ENCODE assay signal across 8 cellular contexts in genomic region chr9:37994639-37995347, GRCh38.
DNase-seq lines count a peak whose midpoint lies in the region; ATAC-seq and TF ChIP-seq lines count a peak whose summit lies in the region.

No MANE protein-coding gene starts in this region.

- POLR2A ChIA-PET in PC-9 (lab: Charles Lee; ENCODE audit: unreplicated experiment) = no interaction called here

- TF ChIP-seq POLR2A in uterus (IDR thresholded peaks at IDR 0.05) = no peak

- H3K27ac ChIP-seq in uterus = peak overlapping the region; percentile 32 to 49
- no peak overlapping the region for H3K27ac ChIP-seq in PC-9

- H4K20me1 ChIP-seq in PC-9 (ENCODE audit: insufficient read depth) = peaks cover 22% of the 10 kb centered on the region

- BruUV-seq in PC-9 (replicated peaks; lab: Mats Ljungman, UMichigan) = no TSS peak

- intact Hi-C loops in uterus (cut with DNase I; ENCODE audit: low total_unique reads) = no loop called here
- intact Hi-C loops in PC-9 (cut with micrococcal nuclease; ENCODE audit: unreplicated experiment) = no loop called here

- no peaks in the 10 kb centered on the region for H3K27me3 ChIP-seq in uterus
- no peaks in the 10 kb centered on the region for H3K27me3 ChIP-seq in PC-9 (ENCODE audit: insufficient read depth, low read depth)

- H3F3A ChIP-seq in PC-9 (ENCODE audit: insufficient read depth, low read depth) = peaks cover 8% of the 10 kb centered on the region; the same call in 1 of the 2 replicates

- CTCF ChIA-PET in PC-9 (lab: Charles Lee) = no interaction called here

- no peak overlapping the region for H3K4me2 ChIP-seq in PC-9

- no peaks in the 10 kb centered on the region for H3K9me2 ChIP-seq in PC-9 (ENCODE audit: insufficient read depth)

- peak; percentile 67 for ATAC-seq in GM21528 (IDR thresholded peaks at IDR 0.05; ENCODE audit: low FRiP score, unreplicated experiment)

- DNase-seq in GM04504 (ENCODE audit: low read depth) = peak; percentile 60
- peak; percentile 67 for DNase-seq in Jurkat, Clone E6-1 (ENCODE audit: low read depth, low spot score)
- peak; percentile 68 for DNase-seq in SK-N-DZ (ENCODE audit: low spot score)
- peak; percentile 72 for DNase-seq in epithelial cell of esophagus (ENCODE audit: low read depth)
- DNase-seq in myocyte (ENCODE audit: low read depth) = peak; percentile 100
- DNase-seq in uterus = peak; percentile 39 to 45
- no peak for DNase-seq in PC-9

- H3K4me3 ChIP-seq in Jurkat, Clone E6-1 (ENCODE audit: low read length) = no peak overlapping the region
- no peak overlapping the region for H3K4me3 ChIP-seq in epithelial cell of esophagus (ENCODE audit: low read length)
- no peak overlapping the region for H3K4me3 ChIP-seq in uterus
- no peak overlapping the region for H3K4me3 ChIP-seq in PC-9

- H3K9me3 ChIP-seq in uterus (no peaks in the 10 kb centered on the region), PC-9 (ENCODE audit: insufficient read depth, low read depth) (no peaks in the 10 kb centered on the region)

- peaks cover 74% of the 10 kb centered on the region for H3K79me2 ChIP-seq in PC-9 (ENCODE audit: low read depth)

- TF ChIP-seq CTCF in epithelial cell of esophagus (IDR thresholded peaks at IDR 0.05; ENCODE audit: insufficient read depth, low read depth, low read length, missing control alignments) (no peak), uterus (IDR thresholded peaks at IDR 0.05) (no peak), PC-9 (conservative IDR thresholded peaks at IDR 0.05) (no peak)

- no peaks in the 10 kb centered on the region for H3K36me3 ChIP-seq in uterus
- no peaks in the 10 kb centered on the region for H3K36me3 ChIP-seq in PC-9 (ENCODE audit: low read depth)

- H3K4me1 ChIP-seq in uterus (no peaks in the 10 kb centered on the region), PC-9 (replicated peaks; ENCODE audit: insufficient read depth) (no peaks in the 10 kb centered on the region)

- no peak overlapping the region for H2AFZ ChIP-seq in PC-9

Comparison
In these comparisons a context has a peak if more than half of its experiments do, and no peak if none do; other contexts are left out.
1. DNase-seq: peak in GM04504 (single experiment), Jurkat, Clone E6-1 (single experiment), SK-N-DZ (single experiment), epithelial cell of esophagus (single experiment), myocyte (single experiment) and uterus (2 of 2); none in PC-9 (0 of 2).